ENCODE assay signal across 28 cellular contexts in the genomic region with DNA sequence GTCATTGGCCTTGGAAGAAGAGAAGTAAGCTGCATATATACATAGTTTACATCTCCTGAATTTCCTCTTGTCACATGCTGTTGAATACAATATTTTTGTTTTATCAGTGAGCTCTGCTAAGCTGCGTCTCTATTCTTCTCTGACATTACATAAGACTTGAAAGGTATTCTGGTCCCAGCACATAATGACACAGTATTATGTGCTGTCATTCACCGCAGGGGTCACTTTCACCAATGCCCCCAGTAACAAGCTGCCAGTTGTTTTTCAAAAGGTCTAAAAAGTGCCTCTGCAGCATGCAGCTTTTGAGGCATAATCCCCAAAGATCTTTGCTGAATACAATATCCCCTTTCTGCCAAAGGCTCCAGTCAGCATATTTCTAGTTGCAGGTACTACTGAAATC.
"Had no signal": no experiment of that assay in that cellular context is flagged by ENCODE, and none has a peak within 500 bp of the region (broad histone marks: within the 10 kb centered on the region; RNA-seq: fewer than 3 reads in every experiment).

No MANE protein-coding gene starts in this region.

- ATAC-seq: body of pancreas; gastrocnemius medialis; left cardiac atrium; left ventricle myocardium superior; right lobe of liver; stimulated activated naive CD8-positive, alpha-beta T cell treated with anti-CD3 and anti-CD28 coated beads, Interleukin-15, Interleukin-2, amounts not matched to agents 100 U/mL and 50 U/mL, for 24 hours had no signal

- H3K27me3 ChIP-seq: adrenal gland, body of pancreas, gastrocnemius medialis, right lobe of liver, testis, uterus had no signal

- H3K36me3 ChIP-seq: adrenal gland, gastrocnemius medialis, right lobe of liver, uterus had no signal

- H3K27me3 Mint-ChIP-seq: activated CD4-positive, alpha-beta memory T cell treated with anti-CD3 and anti-CD28 coated beads for 36 hours; activated CD4-positive, alpha-beta T cell treated with anti-CD3 and anti-CD28 coated beads, Interleukin-2, amount 10 ng/mL, durations not matched to agents 24 days and 14 days; activated naive CD8-positive, alpha-beta T cell treated with anti-CD3 and anti-CD28 coated beads for 36 hours had no signal

- H3K27ac Mint-ChIP-seq: activated CD4-positive, alpha-beta memory T cell treated with anti-CD3 and anti-CD28 coated beads for 36 hours; activated CD4-positive, alpha-beta T cell treated with anti-CD3 and anti-CD28 coated beads, Interleukin-2, amount 10 ng/mL, durations not matched to agents 24 days and 14 days; activated naive CD4-positive, alpha-beta T cell treated with anti-CD3 and anti-CD28 coated beads for 36 hours; activated naive CD8-positive, alpha-beta T cell treated with anti-CD3 and anti-CD28 coated beads for 36 hours; activated T-helper 1 cell treated with anti-CD3 and anti-CD28 coated beads, Interleukin-12 subunit alpha, Interleukin-12 subunit beta, Interleukin-2, Interleukin-4 antibody, amounts not matched to agents 30 ng/mL and 10 ng/mL and 1 ng/mL, durations not matched to agents 14 hours and 24 hours and 36 hours; nephron; type B pancreatic cell had no signal

- H3K4me3 Mint-ChIP-seq: activated CD4-positive, alpha-beta memory T cell treated with anti-CD3 and anti-CD28 coated beads for 36 hours; activated CD4-positive, alpha-beta T cell treated with anti-CD3 and anti-CD28 coated beads, Interleukin-2, amount 10 ng/mL, durations not matched to agents 24 days and 14 days; activated naive CD4-positive, alpha-beta T cell treated with anti-CD3 and anti-CD28 coated beads for 36 hours; activated naive CD8-positive, alpha-beta T cell treated with anti-CD3 and anti-CD28 coated beads for 36 hours; activated T-helper 1 cell treated with anti-CD3 and anti-CD28 coated beads, Interleukin-12 subunit alpha, Interleukin-12 subunit beta, Interleukin-2, Interleukin-4 antibody, amounts not matched to agents 30 ng/mL and 10 ng/mL and 1 ng/mL, durations not matched to agents 14 hours and 24 hours and 36 hours; nephron; type B pancreatic cell had no signal

- H3K4me1 ChIP-seq: adrenal gland, body of pancreas, gastrocnemius medialis, right lobe of liver, testis, uterus had no signal

- DNase-seq: activated CD4-positive, alpha-beta memory T cell treated with anti-CD3 and anti-CD28 coated beads for 36 hours; activated CD4-positive, alpha-beta T cell treated with anti-CD3 and anti-CD28 coated beads, Interleukin-2, amount 10 ng/mL, durations not matched to agents 24 days and 14 days; activated CD4-positive, CD25-positive, alpha-beta regulatory T cell treated with anti-CD3 and anti-CD28 coated beads, Interleukin-2, amount 50 U/mL, for 72 hours; activated CD8-positive, alpha-beta memory T cell treated with anti-CD3 and anti-CD28 coated beads, Interleukin-2, amount 50 U/mL, for 4 hours; activated effector memory CD4-positive, alpha-beta T cell treated with anti-CD3 and anti-CD28 coated beads, Interleukin-2, amount 50 U/mL, for 16 hours; activated naive CD4-positive, alpha-beta T cell treated with anti-CD3 and anti-CD28 coated beads for 36 hours; activated naive CD8-positive, alpha-beta T cell treated with anti-CD3 and anti-CD28 coated beads for 36 hours; activated T-cell treated with anti-CD3 and anti-CD28 coated beads, Interleukin-2, amount 50 U/mL, for 1 hour; adrenal gland; aorta; body of pancreas; dermis blood vessel endothelial cell; effector CD8-positive, alpha-beta T cell; erythroblast; gastrocnemius medialis; glutamatergic neuron; left cardiac atrium; left ventricle myocardium superior; occipital lobe; posterior cingulate gyrus; right lobe of liver; stimulated activated CD4-positive, alpha-beta T cell treated with anti-CD3 and anti-CD28 coated beads, Interleukin-4, amount 100 ng/mL, for 1 hour; stimulated activated naive CD8-positive, alpha-beta T cell treated with anti-CD3 and anti-CD28 coated beads, Interleukin-15, Interleukin-2, amounts not matched to agents 100 U/mL and 50 U/mL, for 24 hours; testis; uterus had no signal

- H3K4me1 Mint-ChIP-seq: activated CD4-positive, alpha-beta T cell treated with anti-CD3 and anti-CD28 coated beads, Interleukin-2, amount 10 ng/mL, durations not matched to agents 24 days and 14 days; activated naive CD8-positive, alpha-beta T cell treated with anti-CD3 and anti-CD28 coated beads for 36 hours; nephron had no signal

- H3K4me3 ChIP-seq: adrenal gland, body of pancreas, gastrocnemius medialis, right lobe of liver, testis, uterus had no signal

- H3K27ac ChIP-seq: adrenal gland, body of pancreas, gastrocnemius medialis, right lobe of liver, testis, uterus had no signal

- H3K9me3 ChIP-seq: adrenal gland, body of pancreas, gastrocnemius medialis, right lobe of liver, testis, uterus had no signal

- H3K36me3 Mint-ChIP-seq: activated CD4-positive, alpha-beta memory T cell treated with anti-CD3 and anti-CD28 coated beads for 36 hours; activated naive CD8-positive, alpha-beta T cell treated with anti-CD3 and anti-CD28 coated beads for 36 hours; type B pancreatic cell had no signal

- H3K9me3 Mint-ChIP-seq: activated CD4-positive, alpha-beta memory T cell treated with anti-CD3 and anti-CD28 coated beads for 36 hours; activated naive CD4-positive, alpha-beta T cell treated with anti-CD3 and anti-CD28 coated beads for 36 hours; activated T-helper 1 cell treated with anti-CD3 and anti-CD28 coated beads, Interleukin-12 subunit alpha, Interleukin-12 subunit beta, Interleukin-2, Interleukin-4 antibody, amounts not matched to agents 30 ng/mL and 10 ng/mL and 1 ng/mL, durations not matched to agents 14 hours and 24 hours and 36 hours; nephron had no signal
